9 cellular contexts compared by ENCODE assay signal in the genomic region with DNA sequence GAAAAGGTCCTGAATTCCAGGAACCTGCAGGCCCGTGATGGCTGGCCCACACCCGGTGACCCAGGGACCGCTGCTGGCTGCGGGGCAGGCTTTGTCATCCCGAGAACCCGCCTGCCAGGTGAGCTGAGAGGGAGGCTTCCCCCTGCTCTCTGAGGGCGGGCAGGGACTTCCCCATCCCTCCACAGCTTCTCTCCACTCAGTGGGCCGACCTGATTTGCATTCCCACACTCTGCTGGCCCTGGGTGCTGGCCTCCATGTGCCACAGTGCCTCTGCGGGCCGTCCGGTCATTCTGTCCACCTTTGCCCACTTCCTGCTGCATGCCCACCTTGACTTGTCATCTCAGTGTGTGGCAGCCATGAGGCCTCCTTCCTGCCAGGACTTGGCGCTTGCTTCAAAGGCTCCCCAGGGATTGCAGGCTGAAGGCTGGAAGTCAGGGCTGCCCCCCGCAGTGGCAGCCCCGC.
DNase-seq lines count a peak whose midpoint lies in the region; ATAC-seq and TF ChIP-seq lines count a peak whose summit lies in the region.
"Had no signal": no experiment of that assay in that cellular context is flagged by ENCODE, and none has a peak within 500 bp of the region (broad histone marks: within the 10 kb centered on the region; RNA-seq: fewer than 3 reads in every experiment).

No MANE protein-coding gene starts in this region.

- H3K27ac Mint-ChIP-seq in effector memory CD8-positive, alpha-beta T cell, result peak overlapping the region; percentile 8 to 32

- peak; percentile 98 for ATAC-seq in GM19351 (IDR thresholded peaks at IDR 0.05; ENCODE audit: unreplicated experiment)
- peak; percentile 96 for ATAC-seq in HG03066 (IDR thresholded peaks at IDR 0.05; ENCODE audit: low read depth, unreplicated experiment)
- peak; percentile 33 for ATAC-seq in effector memory CD8-positive, alpha-beta T cell (replicated peaks)

- H3K36me3 Mint-ChIP-seq in effector memory CD8-positive, alpha-beta T cell (ENCODE audit: insufficient read depth), result no peaks in the 10 kb centered on the region

- no peaks in the 10 kb centered on the region for H3K4me1 Mint-ChIP-seq in effector memory CD8-positive, alpha-beta T cell (ENCODE audit: low read depth in 2 of 2)

- POLR2A ChIA-PET in GM10248 (lab: Yijun Ruan, JAX), result no interaction called here

- H3K27me3 Mint-ChIP-seq in effector memory CD8-positive, alpha-beta T cell, result peaks cover 8 to 61% of the 10 kb centered on the region in 2 donors

- no peak for TF ChIP-seq CTCF in GM10248 (IDR thresholded peaks at IDR 0.05; ENCODE audit: control extremely low read depth, extremely low read depth, low read depth, missing control alignments)

- DNase-seq in GM10248 (ENCODE audit: extremely low spot score), result peak; percentile 93
- no peak for DNase-seq in effector memory CD8-positive, alpha-beta T cell
- no peak for DNase-seq in NOMO-1 treated with dmso at 0.1 percent for 144 hours (lab: John Stamatoyannopoulos, UW; ENCODE audit: unreplicated experiment)
- DNase-seq in NCI-H2196 (lab: John Stamatoyannopoulos, UW; ENCODE audit: unreplicated experiment), result no peak
- no peak for DNase-seq in AML-193 (lab: John Stamatoyannopoulos, UW)
- DNase-seq in central memory CD4-positive, alpha-beta T cell, result no peak
- DNase-seq: aorta had no signal

- no peak overlapping the region for H3K4me3 Mint-ChIP-seq in effector memory CD8-positive, alpha-beta T cell

- no peaks in the 10 kb centered on the region for H3K9me3 Mint-ChIP-seq in effector memory CD8-positive, alpha-beta T cell

- CTCF ChIA-PET in GM10248 (lab: Yijun Ruan, JAX), result interaction anchor here (0.9 to 1.5 kb wide), 3 partner anchors 15 to 52 kb away, joined by 4 to 6 read pairs (median 6); no protein-coding TSS in a partner anchor

Comparison
In these comparisons a context has a peak if more than half of its experiments do, and no peak if none do; other contexts are left out.
1. ATAC-seq: peak in every context shown above with its lines; median percentile 98 in GM19351; 96 in HG03066; 33 in effector memory CD8-positive, alpha-beta T cell.